Comparison of ENCODE assay signal across 1 cellular context in genomic region chr2:138602166-138602460, GRCh38.
TF ChIP-seq lines count a peak whose summit lies in the region.

No MANE protein-coding gene starts in this region.

TF ChIP-seq in HepG2, 621 proteins besides CTCF, POLR2A, EP300 and RAD21:
- TF ChIP-seq ZNF646 (CRISPR knock-in tag; IDR thresholded peaks at IDR 0.05) (no peak), HES4 (CRISPR knock-in tag; IDR thresholded peaks at IDR 0.05; ENCODE audit: borderline replicate concordance) (no peak), MEIS1 (CRISPR knock-in tag; IDR thresholded peaks at IDR 0.05; ENCODE audit: borderline replicate concordance) (no peak), RFX1 (IDR thresholded peaks at IDR 0.05) (no peak), ZNF775 (CRISPR knock-in tag; IDR thresholded peaks at IDR 0.05; ENCODE audit: borderline replicate concordance) (no peak), KAT8 (CRISPR knock-in tag; IDR thresholded peaks at IDR 0.05) (no peak), PRDM15 (CRISPR knock-in tag; IDR thresholded peaks at IDR 0.05) (no peak), ZNF276 (CRISPR knock-in tag; IDR thresholded peaks at IDR 0.05; ENCODE audit: low read depth) (no peak)
TF ChIP-seq in HepG2: peak in this region for 0.
